12 cellular contexts compared by ENCODE assay signal in genomic region chr18:23458830-23459529, GRCh38. TPM values are rescaled to one million over a fixed set of nuclear protein-coding genes. Genes with fewer than 3 reads are reported as not detected.
DNase-seq lines count a peak whose midpoint lies in the region; ATAC-seq and TF ChIP-seq lines count a peak whose summit lies in the region.
"Had no signal": no experiment of that assay in that cellular context is flagged by ENCODE, and none has a peak within 500 bp of the region (broad histone marks: within the 10 kb centered on the region; RNA-seq: fewer than 3 reads in every experiment).

No MANE protein-coding gene starts in this region.

- H3K27ac ChIP-seq in IMR-90 (ENCODE audit: insufficient read depth, low read length), result no peak overlapping the region
- no peak overlapping the region for H3K27ac ChIP-seq in duodenal mucosa (ENCODE audit: low read depth, low read length)
- H3K27ac ChIP-seq in naive thymus-derived CD4-positive, alpha-beta T cell (ENCODE audit: low read depth, low read length), result no peak overlapping the region
- H3K27ac ChIP-seq in ascending aorta, result no peak overlapping the region
- H3K27ac ChIP-seq: ovary had no signal

- H2AK9ac ChIP-seq in IMR-90 (replicated peaks; ENCODE audit: low read depth, low read length, poor library complexity), result peak overlapping the region; percentile 20

- H3K4me3 ChIP-seq in Caco-2 (ENCODE audit: low read depth, low read length) (no peak overlapping the region), IMR-90 (ENCODE audit: insufficient read depth, low read depth, low read length) (no peak overlapping the region), duodenal mucosa (ENCODE audit: low read depth in 1 of 2, low read length in 2 of 2) (peak overlapping the region; percentile 1 to 44), ascending aorta (no peak overlapping the region)
- no peak overlapping the region for H3K4me3 ChIP-seq in naive thymus-derived CD4-positive, alpha-beta T cell (ENCODE audit: low read length)
- H3K4me3 ChIP-seq: MG63, ovary had no signal

- H3K4me1 ChIP-seq in Caco-2, result peaks cover 17% of the 10 kb centered on the region
- peaks cover 3% of the 10 kb centered on the region for H3K4me1 ChIP-seq in IMR-90 (ENCODE audit: control insufficient read depth, insufficient read depth, low read length)
- peaks cover 40 to 46% of the 10 kb centered on the region in 2 donors for H3K4me1 ChIP-seq in duodenal mucosa (ENCODE audit: control insufficient read depth in 1 of 2, insufficient read depth in 2 of 2, low read length in 2 of 2)
- peaks cover 28 to 37% of the 10 kb centered on the region in 2 donors for H3K4me1 ChIP-seq in naive thymus-derived CD4-positive, alpha-beta T cell (ENCODE audit: control insufficient read depth in 2 of 2, insufficient read depth in 2 of 2, low read length in 2 of 2)
- H3K4me1 ChIP-seq in ascending aorta, result peaks cover 8 to 51% of the 10 kb centered on the region in 2 donors

- BruUV-seq in Caco-2 (replicated peaks; lab: Mats Ljungman, UMichigan) (no TSS peak), IMR-90 (replicated peaks; lab: Mats Ljungman, UMichigan) (no TSS peak)

- H3K9ac ChIP-seq in IMR-90 (ENCODE audit: low read depth, low read length), result no peak overlapping the region
- H3K9ac ChIP-seq in duodenal mucosa (ENCODE audit: low read depth in 1 of 2, low read length in 2 of 2), result no peak overlapping the region

- peaks cover 81% of the 10 kb centered on the region for H4K20me1 ChIP-seq in IMR-90 (ENCODE audit: insufficient read depth, low read length)

- H2AFZ ChIP-seq in IMR-90 (replicated peaks; ENCODE audit: low read length, poor library complexity), result no peak overlapping the region

- no peak overlapping the region for H4K5ac ChIP-seq in IMR-90 (ENCODE audit: low read depth, low read length)

- intact Hi-C loops in Caco-2 (cut with micrococcal nuclease; ENCODE audit: unreplicated experiment), result no loop called here
- intact Hi-C loops in IMR-90 (cut with micrococcal nuclease), result no loop called here
- intact Hi-C loops in naive thymus-derived CD4-positive, alpha-beta T cell (cut with micrococcal nuclease), result no loop called here
- intact Hi-C loops in ascending aorta (cut with DNase I), result no loop called here

- ATAC-seq in IMR-90 (ENCODE audit: low read depth), result peak; percentile 18
- peak; percentile 29 for ATAC-seq in naive thymus-derived CD4-positive, alpha-beta T cell
- ATAC-seq: stimulated activated effector memory CD8-positive, alpha-beta T cell treated with anti-CD3 and anti-CD28 coated beads, Interleukin-12 subunit alpha, Interleukin-12 subunit beta, amount 100 ng/mL, for 72 hours had no signal

- H3K4me3 Mint-ChIP-seq in Caco-2 (ENCODE audit: unreplicated experiment), result no peak overlapping the region
- H3K4me3 Mint-ChIP-seq in naive thymus-derived CD4-positive, alpha-beta T cell, result peak overlapping the region in 9 of 10 donors; percentile 14 to 92 (median 65)
- H3K4me3 Mint-ChIP-seq: stimulated activated effector memory CD8-positive, alpha-beta T cell treated with anti-CD3 and anti-CD28 coated beads, Interleukin-12 subunit alpha, Interleukin-12 subunit beta, amount 100 ng/mL, for 72 hours had no signal

- no peak overlapping the region for H3K56ac ChIP-seq in IMR-90 (ENCODE audit: extremely low read depth, insufficient read depth, low read length)

- no peak overlapping the region for H3K4ac ChIP-seq in IMR-90 (ENCODE audit: low read depth, low read length)

- no peak overlapping the region for H2BK5ac ChIP-seq in IMR-90 (ENCODE audit: low read depth, low read length, poor library complexity, severe bottlenecking)

- H2AK5ac ChIP-seq in IMR-90 (ENCODE audit: low read depth, low read length), result no peak overlapping the region

- no peak overlapping the region for H3K14ac ChIP-seq in IMR-90 (replicated peaks; ENCODE audit: low read depth, low read length)

- peak overlapping the region; percentile 71 for H3K27ac Mint-ChIP-seq in Caco-2 (ENCODE audit: unreplicated experiment)
- peak overlapping the region in 8 of 9 donors; percentile 6 to 70 (median 46) for H3K27ac Mint-ChIP-seq in naive thymus-derived CD4-positive, alpha-beta T cell

- peaks cover 24% of the 10 kb centered on the region for H3K36me3 Mint-ChIP-seq in Caco-2 (ENCODE audit: insufficient read depth, unreplicated experiment)
- peaks cover 9 to 26% (median 18%) of the 10 kb centered on the region in 5 donors for H3K36me3 Mint-ChIP-seq in naive thymus-derived CD4-positive, alpha-beta T cell

- H3K23ac ChIP-seq in IMR-90 (ENCODE audit: low read depth, low read length), result no peak overlapping the region

- POLR2A ChIA-PET in Caco-2 (lab: Charles Lee), result interaction anchor here (0.8 kb wide), 1 partner anchor 199 kb away, joined by 3 read pairs; no protein-coding TSS in a partner anchor
- POLR2A ChIA-PET in IMR-90 (lab: Charles Lee; ENCODE audit: unreplicated experiment), result no interaction called here
- POLR2A ChIA-PET in naive thymus-derived CD4-positive, alpha-beta T cell (lab: Charles Lee), result no interaction called here

- no peaks in the 10 kb centered on the region for H3K9me3 Mint-ChIP-seq in Caco-2 (ENCODE audit: unreplicated experiment)
- H3K9me3 Mint-ChIP-seq in naive thymus-derived CD4-positive, alpha-beta T cell, result no peaks in the 10 kb centered on the region
- H3K9me3 Mint-ChIP-seq: stimulated activated effector memory CD8-positive, alpha-beta T cell treated with anti-CD3 and anti-CD28 coated beads, Interleukin-12 subunit alpha, Interleukin-12 subunit beta, amount 100 ng/mL, for 72 hours had no signal

- H3K27me3 ChIP-seq in Caco-2 (replicated peaks; ENCODE audit: control insufficient read depth, insufficient read depth, low read length) (no peaks in the 10 kb centered on the region), IMR-90 (ENCODE audit: control insufficient read depth, insufficient read depth, low read length) (no peaks in the 10 kb centered on the region), duodenal mucosa (ENCODE audit: control insufficient read depth in 1 of 2, insufficient read depth in 2 of 2, low read length in 2 of 2) (no peaks in the 10 kb centered on the region), ascending aorta (no peaks in the 10 kb centered on the region)
- H3K27me3 ChIP-seq in naive thymus-derived CD4-positive, alpha-beta T cell (ENCODE audit: control insufficient read depth in 2 of 2, insufficient read depth in 2 of 2, low read length in 2 of 2), result no peaks in the 10 kb centered on the region
- H3K27me3 ChIP-seq: MG63, ovary had no signal

- H3K36me3 ChIP-seq in Caco-2 (ENCODE audit: control insufficient read depth, insufficient read depth, low read length) (no peaks in the 10 kb centered on the region), IMR-90 (ENCODE audit: control insufficient read depth, insufficient read depth, low read length) (peaks cover 16% of the 10 kb centered on the region), duodenal mucosa (ENCODE audit: control insufficient read depth in 1 of 2, insufficient read depth in 2 of 2, low read length in 2 of 2) (peaks cover 9 to 17% of the 10 kb centered on the region in 2 donors), ascending aorta (peaks cover 18 to 21% of the 10 kb centered on the region in 2 donors)
- H3K36me3 ChIP-seq in naive thymus-derived CD4-positive, alpha-beta T cell (ENCODE audit: control insufficient read depth in 2 of 3, insufficient read depth in 3 of 3, low read length in 3 of 3), result peaks cover 3 to 18% (median 4%) of the 10 kb centered on the region in 3 experiments
- H3K36me3 ChIP-seq: ovary had no signal

- DNase-seq in Caco-2 (no peak), IMR-90 (no peak), NCI-H2107 (lab: John Stamatoyannopoulos, UW) (no peak), NCI-H510A treated with DMSO at 0.1 percent for 48 hours (lab: John Stamatoyannopoulos, UW) (no peak), ascending aorta (ENCODE audit: low spot score in 2 of 2) (no peak), NCI-H2029 (lab: John Stamatoyannopoulos, UW) (no peak)
- DNase-seq in naive thymus-derived CD4-positive, alpha-beta T cell, result no peak
- DNase-seq: MG63, ovary, RPMI8226 had no signal

- CTCF ChIA-PET in Caco-2 (lab: Charles Lee) (no interaction called here), IMR-90 (lab: Yijun Ruan, JAX) (interaction anchor here (0.6 kb wide), 1 partner anchor 13 kb away, joined by 5 read pairs; no protein-coding TSS in a partner anchor)
- CTCF ChIA-PET in naive thymus-derived CD4-positive, alpha-beta T cell (lab: Charles Lee), result interaction anchor here (0.8 to 1.5 kb wide), 2 partner anchors 12 to 14 kb away, joined by 3 to 4 read pairs; no protein-coding TSS in a partner anchor

- dilution Hi-C loops in IMR-90 (cut with HindIII; ENCODE audit: low sequenced_read_pairs, unreplicated experiment), result no loop called here

- TF ChIP-seq RAD21 in IMR-90 (IDR thresholded peaks at IDR 0.05; ENCODE audit: low read length), result no peak

- in situ Hi-C loops in IMR-90 (cut with MboI; ENCODE audit: low sequenced_read_pairs), result no loop called here

- H3K9me3 ChIP-seq in Caco-2, result no peaks in the 10 kb centered on the region
- H3K9me3 ChIP-seq in IMR-90 (ENCODE audit: control insufficient read depth, insufficient read depth, low read length), result no peaks in the 10 kb centered on the region
- H3K9me3 ChIP-seq in duodenal mucosa (ENCODE audit: control insufficient read depth in 1 of 2, low read length in 2 of 2), result no peaks in the 10 kb centered on the region
- no peaks in the 10 kb centered on the region for H3K9me3 ChIP-seq in naive thymus-derived CD4-positive, alpha-beta T cell (ENCODE audit: control insufficient read depth in 2 of 3, low read length in 3 of 3)
- no peaks in the 10 kb centered on the region for H3K9me3 ChIP-seq in ascending aorta
- H3K9me3 ChIP-seq: MG63, ovary had no signal

- H3K27me3 Mint-ChIP-seq in Caco-2 (ENCODE audit: insufficient read depth, unreplicated experiment), result no peaks in the 10 kb centered on the region
- H3K27me3 Mint-ChIP-seq in naive thymus-derived CD4-positive, alpha-beta T cell, result no peaks in the 10 kb centered on the region

- peak overlapping the region; percentile 18; the same call in 1 of the 2 replicates for H3K4me2 ChIP-seq in IMR-90 (ENCODE audit: low read depth, low read length)

- H2BK15ac ChIP-seq in IMR-90 (ENCODE audit: low read depth, low read length), result no peak overlapping the region

- H4K8ac ChIP-seq in IMR-90 (ENCODE audit: low read depth in 2 of 2, low read length in 2 of 2), result no peak overlapping the region

- peaks cover 14% of the 10 kb centered on the region for H3K9me1 ChIP-seq in IMR-90 (ENCODE audit: insufficient read depth, low read length)

- no peak for TF ChIP-seq POLR2A in IMR-90 (IDR thresholded peaks at IDR 0.05; ENCODE audit: low read depth, low read length)

- WGBS in IMR-90 (ENCODE audit: extremely low coverage in 2 of 2, insufficient read length in 1 of 2), 2 experiments, result no CpG with 5 or more reads among the region's 3 CpGs

- peaks cover 29% of the 10 kb centered on the region for H3K4me1 Mint-ChIP-seq in Caco-2 (ENCODE audit: low read depth, unreplicated experiment)
- H3K4me1 Mint-ChIP-seq in naive thymus-derived CD4-positive, alpha-beta T cell, result peaks cover 59 to 81% (median 73%) of the 10 kb centered on the region in 7 donors

- H4K91ac ChIP-seq in IMR-90 (ENCODE audit: insufficient read depth, low read depth, low read length), result no peak overlapping the region

- peaks cover 17 to 75% of the 10 kb centered on the region in 2 experiments for H3K79me1 ChIP-seq in IMR-90 (ENCODE audit: low read depth in 1 of 2, low read length in 2 of 2)

- no peak overlapping the region for H2BK20ac ChIP-seq in IMR-90 (ENCODE audit: low read depth, low read length)

- H3K18ac ChIP-seq in IMR-90 (ENCODE audit: low read depth, low read length), result no peak overlapping the region

- H2BK120ac ChIP-seq in IMR-90 (ENCODE audit: low read depth, low read length), result no peak overlapping the region

- TF ChIP-seq CTCF in Caco-2 (IDR thresholded peaks at IDR 0.05; ENCODE audit: insufficient read depth in 1 of 2, low read depth in 1 of 2, low read length in 1 of 2, severe bottlenecking in 1 of 2, unreplicated experiment in 1 of 2) (no peak), IMR-90 (conservative IDR thresholded peaks at IDR 0.05; ENCODE audit: low read depth, low read length) (no peak), ascending aorta (IDR thresholded peaks at IDR 0.05) (no peak)

RNA-seq across cellular contexts. Expression of gene RIOK3, which starts 5.9 kb away (rescaled TPM):
- total RNA-seq in Caco-2 (2022) (28.1 and 32.4 TPM in 2 replicates), IMR-90 (2012; rRNA removed) (38.9 and 61.4 TPM in 2 replicates), ascending aorta (9.3 TPM)
- 18.1 and 21.5 TPM in 2 replicates for polyA plus RNA-seq in IMR-90 (2012; rRNA removed)
- polyA plus RNA-seq in IMR-90 (2012; cell fraction: cytosol; rRNA removed), result 4.7 and 14.1 TPM in 2 replicates
- 36.7 and 41.9 TPM in 2 replicates for polyA plus RNA-seq in IMR-90 (2012; cell fraction: nucleus; rRNA removed; ENCODE audit: low replicate concordance)
- 100 to 1,000 TPM in 2 of 5 experiments, 10 to 100 TPM in 3; 74.0 to 153 (median 78.2) TPM for total RNA-seq in naive thymus-derived CD4-positive, alpha-beta T cell
- polyA plus RNA-seq in naive thymus-derived CD4-positive, alpha-beta T cell, result 10 to 100 TPM; 31.3 to 34.3 TPM

RNA-seq across cellular contexts. Expression of gene RMC1, which starts 44.3 kb away (rescaled TPM):
- 12.1 and 12.9 TPM in 2 replicates for total RNA-seq in Caco-2 (2022)
- total RNA-seq in IMR-90 (2012; rRNA removed), result 13.9 and 14.2 TPM in 2 replicates
- 12.8 and 18.0 TPM in 2 replicates for polyA plus RNA-seq in IMR-90 (2012; rRNA removed)
- polyA plus RNA-seq in IMR-90 (2012; cell fraction: cytosol; rRNA removed), result 8.6 and 10.1 TPM in 2 replicates
- 29.6 and 50.9 TPM in 2 replicates for polyA plus RNA-seq in IMR-90 (2012; cell fraction: nucleus; rRNA removed; ENCODE audit: low replicate concordance)
- total RNA-seq in naive thymus-derived CD4-positive, alpha-beta T cell, result 10 to 100 TPM; 45.7 to 59.7 (median 50.0) TPM
- polyA plus RNA-seq in naive thymus-derived CD4-positive, alpha-beta T cell, result 10 to 100 TPM; 23.1 to 39.9 TPM
- total RNA-seq in ascending aorta, result 20.1 TPM

Comparison
In these comparisons a context has a peak if more than half of its experiments do, and no peak if none do; other contexts are left out.
1. H3K4me3 ChIP-seq: peak in duodenal mucosa (2 of 2); none in Caco-2 (single experiment), IMR-90 (single experiment), naive thymus-derived CD4-positive, alpha-beta T cell (single experiment) and ascending aorta (0 of 2).